ENCODE assay signal across 1 cellular context in genomic region chr1:36155560-36156328, GRCh38.
A peak's percentile ranks its signal among the peaks of the same experiment; 100 is the strongest.
TF ChIP-seq lines count a peak whose summit lies in the region.

Gene MAP7D1, plus strand, starts transcription at chr1:36156160. Its CDS starts 258 bp downstream, at chr1:36156418.

TF ChIP-seq in K562, 482 proteins besides CTCF, POLR2A, EP300 and RAD21 (continued from another document and continues in another):
- TF ChIP-seq ZBTB5 (IDR thresholded peaks at IDR 0.05) (no peak), CBX3 (IDR thresholded peaks at IDR 0.05; ENCODE audit: borderline replicate concordance in 1 of 2, low read length in 2 of 2) (no peak), ZNF444 (CRISPR knock-in tag; IDR thresholded peaks at IDR 0.05) (no peak), ZNF707 (CRISPR knock-in tag; conservative IDR thresholded peaks at IDR 0.05) (no peak), ZFP30 (CRISPR knock-in tag; IDR thresholded peaks at IDR 0.05; ENCODE audit: borderline replicate concordance) (no peak), NFXL1 (CRISPR knock-in tag; IDR thresholded peaks at IDR 0.05) (no peak), FOXO4 (CRISPR knock-in tag; IDR thresholded peaks at IDR 0.05) (0 out of 2 replicates have a peak, but pooled peaks have one; percentile 61), MEF2A (IDR thresholded peaks at IDR 0.05; ENCODE audit: control insufficient read depth, low read depth, low read length) (no peak), IRF2 (CRISPR knock-in tag; IDR thresholded peaks at IDR 0.05) (no peak), ZNF584 (CRISPR knock-in tag; IDR thresholded peaks at IDR 0.05; ENCODE audit: low read depth) (no peak), CXXC5 (CRISPR knock-in tag; IDR thresholded peaks at IDR 0.05) (peak; percentile 59), BRD4 (IDR thresholded peaks at IDR 0.05) (0 out of 2 replicates have a peak, but pooled peaks have one; percentile 43), NR3C1 (CRISPR knock-in tag; IDR thresholded peaks at IDR 0.05) (no peak), TGIF2 (CRISPR knock-in tag; IDR thresholded peaks at IDR 0.05) (no peak), ZNF79 (CRISPR knock-in tag; IDR thresholded peaks at IDR 0.05; ENCODE audit: low read depth) (no peak), ZNF398 (CRISPR knock-in tag; IDR thresholded peaks at IDR 0.05) (no peak), SLC30A9 (CRISPR knock-in tag; IDR thresholded peaks at IDR 0.05) (no peak), RBFOX2 (IDR thresholded peaks at IDR 0.05; ENCODE audit: low read depth, low read length) (peak; percentile 88), ATF1 (CRISPR knock-in tag; IDR thresholded peaks at IDR 0.05) (no peak), ATF1 (tag; IDR thresholded peaks at IDR 0.05) (no peak), KLF16 (IDR thresholded peaks at IDR 0.05) (no peak), RBM17 (IDR thresholded peaks at IDR 0.05; ENCODE audit: borderline replicate concordance, low read depth, low read length) (no peak), NR2C1 (IDR thresholded peaks at IDR 0.05) (no peak), NR2C1 (tag; IDR thresholded peaks at IDR 0.05) (no peak), ZNF778 (CRISPR knock-in tag; IDR thresholded peaks at IDR 0.05) (no peak), POLR3A (IDR thresholded peaks at IDR 0.05; ENCODE audit: borderline replicate concordance, extremely low read depth, insufficient read depth, insufficient read length) (no peak), E2F1 (CRISPR knock-in tag; IDR thresholded peaks at IDR 0.05) (no peak), DEAF1 (CRISPR knock-in tag; IDR thresholded peaks at IDR 0.05) (peak; percentile 34; the same call in 1 of the 2 replicates), SRSF7 (optimal IDR thresholded peaks at IDR 0.05; ENCODE audit: low read depth, low read length) (no peak), FOXK2 (conservative IDR thresholded peaks at IDR 0.05 in 1 of 2, IDR thresholded peaks at IDR 0.05 in 1 of 2; ENCODE audit: low read depth in 2 of 2) (peak in 1 of 2 experiments; percentile 94; a peak in 2 of 4 replicates), GTF3C2 (IDR thresholded peaks at IDR 0.05; ENCODE audit: borderline replicate concordance, extremely low read depth, insufficient read length) (no peak), ZNF644 (tag; IDR thresholded peaks at IDR 0.05; ENCODE audit: low read depth) (no peak), GABPB1 (CRISPR knock-in tag; IDR thresholded peaks at IDR 0.05) (no peak), TCFL5 (CRISPR knock-in tag; conservative IDR thresholded peaks at IDR 0.05) (no peak), ZNF764 (CRISPR knock-in tag; IDR thresholded peaks at IDR 0.05; ENCODE audit: low read depth) (no peak), FOS (IDR thresholded peaks at IDR 0.05; ENCODE audit: extremely low read depth, insufficient read length) (peak; percentile 48), NKRF (IDR thresholded peaks at IDR 0.05; ENCODE audit: borderline replicate concordance) (no peak), ZNF12 (CRISPR knock-in tag; IDR thresholded peaks at IDR 0.05) (no peak), HOMEZ (CRISPR knock-in tag; IDR thresholded peaks at IDR 0.05) (no peak), GTF2B (IDR thresholded peaks at IDR 0.05; ENCODE audit: extremely low read depth, insufficient read length) (no peak), KDM5B (IDR thresholded peaks at IDR 0.05; ENCODE audit: insufficient replicate concordance, low read depth, low read length) (peak; percentile 91), MED1 (CRISPR knock-in tag; IDR thresholded peaks at IDR 0.05; ENCODE audit: borderline replicate concordance) (no peak), FOXP1 (CRISPR knock-in tag; IDR thresholded peaks at IDR 0.05) (0 out of 2 replicates have a peak, but pooled peaks have one; percentile 4), PHTF2 (CRISPR knock-in tag; IDR thresholded peaks at IDR 0.05) (peak; percentile 30; the same call in 1 of the 2 replicates), ZNF695 (CRISPR knock-in tag; IDR thresholded peaks at IDR 0.05) (no peak), STAT6 (CRISPR knock-in tag; IDR thresholded peaks at IDR 0.05) (no peak)
